ENCODE assay signal across 8 cellular contexts in the genomic region with DNA sequence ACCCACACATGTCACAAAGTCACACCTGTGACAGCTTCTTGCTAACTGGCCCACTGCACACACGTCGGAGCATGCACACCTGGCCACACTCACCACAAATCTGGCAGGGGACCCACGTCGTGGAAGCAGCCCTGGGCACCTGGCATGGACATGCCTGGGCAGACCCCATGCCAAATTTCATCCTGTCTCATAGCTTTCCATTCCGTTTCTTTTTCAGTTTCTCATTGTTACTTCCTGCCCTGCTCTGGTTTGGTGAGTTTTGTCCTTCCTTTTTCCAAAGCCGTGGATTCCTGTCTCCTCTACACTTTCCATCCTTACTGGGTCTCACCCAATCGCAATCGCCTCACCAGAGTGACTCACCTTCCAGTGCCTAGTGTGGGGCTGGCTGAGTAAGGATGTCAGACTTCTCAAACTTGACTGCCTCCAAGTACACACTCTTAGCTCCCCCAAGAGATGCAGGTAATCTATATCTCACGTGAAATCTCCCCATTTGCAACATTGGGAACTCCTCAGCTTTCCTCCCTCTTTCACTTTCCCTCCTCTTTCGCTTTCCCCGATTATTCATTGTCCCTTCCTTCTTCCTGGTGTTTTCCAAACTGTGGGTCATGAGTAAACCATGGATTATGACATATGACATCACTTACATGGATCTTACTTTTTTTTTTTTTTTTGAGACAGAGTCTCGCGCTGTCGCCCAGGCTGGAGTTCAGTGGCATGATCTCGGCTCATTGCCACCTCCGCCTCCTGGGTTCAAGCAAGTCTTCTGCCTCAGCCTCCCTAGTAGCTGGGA. TPM values are rescaled to one million over a fixed set of nuclear protein-coding genes. Genes with fewer than 3 reads are reported as not detected.
DNase-seq lines count a peak whose midpoint lies in the region; ATAC-seq and TF ChIP-seq lines count a peak whose summit lies in the region.

No MANE protein-coding gene starts in this region.

- H3K4me1 ChIP-seq in OCI-LY1 (ENCODE audit: insufficient read depth, low read length, severe bottlenecking), result peaks cover 39% of the 10 kb centered on the region
- peaks cover 8% of the 10 kb centered on the region for H3K4me1 ChIP-seq in neural progenitor cell

- TF ChIP-seq CTCF in OCI-LY1 (IDR thresholded peaks at IDR 0.05; ENCODE audit: low read length), result no peak
- no peak for TF ChIP-seq CTCF in coronary artery (IDR thresholded peaks at IDR 0.05)
- TF ChIP-seq CTCF in neural progenitor cell (IDR thresholded peaks at IDR 0.05), result no peak

- H4K20me1 ChIP-seq in OCI-LY1 (ENCODE audit: insufficient read depth, low read length), result no peaks in the 10 kb centered on the region
- H4K20me1 ChIP-seq in neural progenitor cell (ENCODE audit: low read depth), result peaks cover 16% of the 10 kb centered on the region

- H3K9me2 ChIP-seq in OCI-LY1 (ENCODE audit: low read depth, low read length), result no peaks in the 10 kb centered on the region

- H2AFZ ChIP-seq in OCI-LY1 (ENCODE audit: low read length) (no peak overlapping the region), neural progenitor cell (replicated peaks) (no peak overlapping the region)

- H3F3A ChIP-seq in OCI-LY1 (ENCODE audit: insufficient read depth, low read length), result peaks cover 14% of the 10 kb centered on the region; the same call in 1 of the 2 replicates
- H3F3A ChIP-seq in neural progenitor cell (ENCODE audit: low read depth), result peaks cover 36% of the 10 kb centered on the region

- H3K27me3 ChIP-seq in OCI-LY1 (ENCODE audit: insufficient read depth, low read length) (no peaks in the 10 kb centered on the region), neural progenitor cell (no peaks in the 10 kb centered on the region)

- H3K9ac ChIP-seq in OCI-LY1 (ENCODE audit: low read length) (no peak overlapping the region; the same call in 1 of the 2 replicates), neural progenitor cell (no peak overlapping the region)

- no peak overlapping the region for H3K4me3 ChIP-seq in OCI-LY1 (ENCODE audit: low read depth, low read length, poor library complexity, severe bottlenecking)
- H3K4me3 ChIP-seq in coronary artery, result peak overlapping the region; percentile 98
- H3K4me3 ChIP-seq in neural progenitor cell, result no peak overlapping the region

- DNase-seq in DMS79 treated with DMSO at 0.1 percent for 48 hours (lab: John Stamatoyannopoulos, UW), result peak; percentile 15
- no peak for DNase-seq in DMS79 (lab: John Stamatoyannopoulos, UW)
- DNase-seq in coronary artery (ENCODE audit: low spot score), result no peak
- DNase-seq in neural progenitor cell (ENCODE audit: low spot score), result no peak
- DNase-seq in G401 (ENCODE audit: low spot score), result no peak
- no peak for DNase-seq in DMS114 treated with DMSO at 0.1 percent for 48 hours (lab: John Stamatoyannopoulos, UW; ENCODE audit: unreplicated experiment)

- in situ Hi-C loops in G401 (cut with HindIII; ENCODE audit: low sequenced_read_pairs), result no loop called here

- peak overlapping the region; percentile 83 for H3K4me3 Mint-ChIP-seq in neural progenitor cell

- no peak overlapping the region; the same call in 1 of the 2 replicates for H3K4me2 ChIP-seq in OCI-LY1 (ENCODE audit: low read length)
- no peak overlapping the region for H3K4me2 ChIP-seq in neural progenitor cell

- H3K27ac ChIP-seq in OCI-LY1 (ENCODE audit: low read depth, low read length, poor library complexity, severe bottlenecking), result peak overlapping the region; percentile 70
- H3K27ac ChIP-seq in coronary artery, result peak overlapping the region; percentile 97 to 98
- H3K27ac ChIP-seq in neural progenitor cell, result no peak overlapping the region

- no peaks in the 10 kb centered on the region for H3K9me3 Mint-ChIP-seq in neural progenitor cell

- H3K9me3 ChIP-seq in OCI-LY1 (ENCODE audit: low read length) (no peaks in the 10 kb centered on the region), neural progenitor cell (ENCODE audit: low read depth) (no peaks in the 10 kb centered on the region)

- no peak for ATAC-seq in HG02571 (IDR thresholded peaks at IDR 0.05; ENCODE audit: unreplicated experiment)

- H3K36me3 ChIP-seq in OCI-LY1 (ENCODE audit: insufficient read depth, low read length) (no peaks in the 10 kb centered on the region), neural progenitor cell (no peaks in the 10 kb centered on the region)

- H3K79me2 ChIP-seq in OCI-LY1 (ENCODE audit: insufficient read depth, low read length) (no peaks in the 10 kb centered on the region), neural progenitor cell (ENCODE audit: low read depth) (peaks cover 27% of the 10 kb centered on the region)

- no peak overlapping the region for H3K27ac Mint-ChIP-seq in neural progenitor cell

- H3K27me3 Mint-ChIP-seq in neural progenitor cell (ENCODE audit: insufficient read depth, low read depth), result peaks cover 20% of the 10 kb centered on the region

- no peaks in the 10 kb centered on the region for H3K36me3 Mint-ChIP-seq in neural progenitor cell

- peaks cover 9% of the 10 kb centered on the region for H3K4me1 Mint-ChIP-seq in neural progenitor cell

RNA-seq across cellular contexts. Expression of gene BBC3, which starts 1.6 kb away (rescaled TPM):
- total RNA-seq in neural progenitor cell (ENCODE audit: low replicate concordance), result 2.8 and 19.1 TPM in 2 replicates
- total RNA-seq in G401 (2014; rRNA removed; shearing (Covaris generic)), result 38.6 and 66.3 TPM in 2 replicates

RNA-seq across cellular contexts. Expression of gene CCDC9, which starts 23.7 kb away (rescaled TPM):
- total RNA-seq in neural progenitor cell (ENCODE audit: low replicate concordance), result 3.4 and 16.0 TPM in 2 replicates
- total RNA-seq in G401 (2014; rRNA removed; shearing (Covaris generic)), result 16.5 and 22.2 TPM in 2 replicates

RNA-seq across cellular contexts. Expression of gene INAFM1, which starts 42.1 kb away (rescaled TPM):
- 3.7 TPM in 1 of 2 replicates, not detected in the other for total RNA-seq in neural progenitor cell (ENCODE audit: low replicate concordance)
- total RNA-seq in G401 (2014; rRNA removed; shearing (Covaris generic)), result 7.0 and 11.0 TPM in 2 replicates
